9 cellular contexts compared by ENCODE assay signal in genomic region chr10:78613132-78613531, GRCh38.
"Had no signal": no experiment of that assay in that cellular context is flagged by ENCODE, and none has a peak within 500 bp of the region (broad histone marks: within the 10 kb centered on the region; RNA-seq: fewer than 3 reads in every experiment).

No MANE protein-coding gene starts in this region.

- ATAC-seq: HepG2, K562 had no signal

- FAIRE-seq: HepG2, HTR-8/SVneo, K562 had no signal

- H3K4me3 ChIP-seq: K562 had no signal

- H3K27ac Mint-ChIP-seq: IgD-negative memory B cell had no signal

- H3K4me3 Mint-ChIP-seq: IgD-negative memory B cell had no signal

- H3K27ac ChIP-seq: HL-60, KMS-11 had no signal

- H3K36me3 Mint-ChIP-seq: IgD-negative memory B cell had no signal

- H3K4me1 Mint-ChIP-seq: IgD-negative memory B cell had no signal

- DNase-seq: IMR-90, KBM-7, KG1 had no signal
